Comparison of ENCODE assay signal across 12 cellular contexts in the genomic region with DNA sequence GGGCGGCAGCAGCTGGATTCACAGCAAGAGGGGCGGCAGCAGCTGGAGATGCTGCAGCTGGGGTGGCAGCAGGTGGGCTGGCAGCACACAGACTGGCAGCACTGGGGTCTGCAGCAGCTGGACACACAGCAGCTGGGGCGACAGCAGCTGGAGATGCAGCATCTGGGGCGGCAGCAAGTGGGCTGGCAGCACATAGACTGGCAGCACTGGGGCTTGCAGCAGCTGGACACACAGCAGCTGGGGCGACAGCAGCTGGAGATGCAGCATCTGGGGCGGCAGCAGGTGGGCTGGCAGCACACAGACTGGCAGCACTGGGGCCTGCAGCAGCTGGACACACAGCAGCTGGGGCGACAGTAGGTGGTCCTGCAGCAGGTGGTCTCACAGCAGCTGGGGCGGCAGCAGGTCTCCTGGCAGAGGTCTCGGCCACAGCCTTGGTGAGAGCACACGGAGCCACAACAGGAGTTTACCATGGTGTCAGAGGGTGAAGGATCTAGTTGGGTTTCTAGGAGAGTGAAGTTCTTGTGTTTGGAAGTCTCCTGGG. TPM values are rescaled to one million over a fixed set of nuclear protein-coding genes. Genes with fewer than 3 reads are reported as not detected.
DNase-seq lines count a peak whose midpoint lies in the region; ATAC-seq and TF ChIP-seq lines count a peak whose summit lies in the region.
"Not testable (repeated sequence)": the region's sequence is repeated elsewhere in the genome, so short reads cannot be mapped to it uniquely, and the experiment has no call there.
"Had no signal": no experiment of that assay in that cellular context is flagged by ENCODE, and none has a peak within 500 bp of the region (broad histone marks: within the 10 kb centered on the region; RNA-seq: fewer than 3 reads in every experiment).

A gene (minus strand): TSS at position 528 of the 541 bp plus-strand sequence. CDS start 58 bp downstream, at position 470.

- H3K27me3 Mint-ChIP-seq in CD4-positive, alpha-beta memory T cell; HFFc6 (ENCODE audit: insufficient read depth); glutamatergic neuron (ENCODE audit: unreplicated experiment); naive B cell: not testable (repeated sequence)

- 27% methylated on average over 7 of the region's 10 CpGs for WGBS in SK-N-SH (ENCODE audit: low lambda C conversion rate)

- TF ChIP-seq EP300 in SK-N-SH (IDR thresholded peaks at IDR 0.05; ENCODE audit: borderline replicate concordance in 1 of 2, low read depth in 1 of 2, low read length in 1 of 2) = not testable (repeated sequence)

- CTCF ChIA-PET in CD4-positive, alpha-beta memory T cell (lab: Charles Lee; ENCODE audit: partially characterized antibody) = interaction anchor here (2.6 kb wide), 1 partner anchor 205 kb away, joined by 8 read pairs; no protein-coding TSS in a partner anchor
- CTCF ChIA-PET in SK-N-SH (lab: Yijun Ruan, JAX) = not testable (repeated sequence)

- not testable (repeated sequence) for H3K36me3 Mint-ChIP-seq in CD4-positive, alpha-beta memory T cell
- H3K36me3 Mint-ChIP-seq in HFFc6 (ENCODE audit: low read depth) (peaks cover 22% of the 10 kb centered on the region), glutamatergic neuron (ENCODE audit: unreplicated experiment) (peaks cover 13% of the 10 kb centered on the region), naive B cell (peaks cover 10 to 27% of the 10 kb centered on the region in 2 donors)

- H3K27me3 ChIP-seq in CD4-positive, alpha-beta memory T cell (ENCODE audit: insufficient read depth, low read length); SK-N-SH (ENCODE audit: insufficient read depth); osteoblast (ENCODE audit: insufficient read depth, low read length): not testable (repeated sequence)

- not testable (repeated sequence) for TF ChIP-seq CTCF in HFFc6 (IDR thresholded peaks at IDR 0.05); SK-N-SH (IDR thresholded peaks at IDR 0.05); glutamatergic neuron (IDR thresholded peaks at IDR 0.05; ENCODE audit: partially characterized antibody, unreplicated experiment); osteoblast (IDR thresholded peaks at IDR 0.05; ENCODE audit: extremely low read depth, low read depth, low read length)

- peak within 1 kb of the TSS; percentile 59; the same call in 1 of the 2 replicates for H2AFZ ChIP-seq in SK-N-SH (ENCODE audit: low read depth)
- not testable (repeated sequence) for H2AFZ ChIP-seq in osteoblast (ENCODE audit: low read length)

- TF ChIP-seq RAD21 in SK-N-SH (IDR thresholded peaks at IDR 0.05; ENCODE audit: low read length) = not testable (repeated sequence)

- H3K9me3 Mint-ChIP-seq in CD4-positive, alpha-beta memory T cell; glutamatergic neuron (ENCODE audit: unreplicated experiment): not testable (repeated sequence)
- H3K9me3 Mint-ChIP-seq in HFFc6 (peaks cover 14% of the 10 kb centered on the region), naive B cell (peaks cover 0 to 22% (median 4%) of the 10 kb centered on the region in 7 donors)

- not testable (repeated sequence) for DNase-seq in CD4-positive, alpha-beta memory T cell; HFFc6; SK-N-SH; naive B cell; osteoblast (ENCODE audit: insufficient read length, low spot score, missing footprints)
- DNase-seq in LHCN-M2 (ENCODE audit: low read depth) = peak; percentile 6
- DNase-seq in glutamatergic neuron = peak; percentile 16

- H3F3A ChIP-seq in SK-N-SH (replicated peaks; ENCODE audit: insufficient read depth) = not testable (repeated sequence)

- intact Hi-C loops in CD4-positive, alpha-beta memory T cell (cut with micrococcal nuclease) = not testable (repeated sequence)

- not testable (repeated sequence) for H3K9me2 ChIP-seq in SK-N-SH

- H3K4me1 ChIP-seq in CD4-positive, alpha-beta memory T cell (ENCODE audit: insufficient read depth, low read length) = peaks cover 19% of the 10 kb centered on the region
- H3K4me1 ChIP-seq in SK-N-SH (ENCODE audit: control insufficient read depth in 1 of 2, insufficient read depth in 2 of 2, low read depth in 1 of 2, low read length in 1 of 2) = not testable (repeated sequence)
- H3K4me1 ChIP-seq in osteoblast (ENCODE audit: insufficient read depth, low read length) = peaks cover 13% of the 10 kb centered on the region

- POLR2A ChIA-PET in CD4-positive, alpha-beta memory T cell (lab: Charles Lee; ENCODE audit: partially characterized antibody); SK-N-SH (lab: Yijun Ruan, JAX): not testable (repeated sequence)

- not testable (repeated sequence) for H3K36me3 ChIP-seq in CD4-positive, alpha-beta memory T cell (ENCODE audit: insufficient read depth, low read length); SK-N-SH (replicated peaks in 1 of 2; ENCODE audit: control insufficient read depth in 1 of 2, insufficient read depth in 2 of 2, low read length in 1 of 2); osteoblast (ENCODE audit: insufficient read depth, low read length)

- peaks cover 2 to 41% (median 21%) of the 10 kb centered on the region in 4 donors for H3K4me1 Mint-ChIP-seq in CD4-positive, alpha-beta memory T cell
- H3K4me1 Mint-ChIP-seq in HFFc6 (ENCODE audit: low read depth) (peaks cover 75% of the 10 kb centered on the region), naive B cell (peaks cover 53 to 92% (median 65%) of the 10 kb centered on the region in 3 donors)
- not testable (repeated sequence) for H3K4me1 Mint-ChIP-seq in glutamatergic neuron (ENCODE audit: low read depth, unreplicated experiment)

- H3K4me2 ChIP-seq in SK-N-SH (peak within 1 kb of the TSS; percentile 27), osteoblast (ENCODE audit: insufficient read depth, low read length) (peak within 1 kb of the TSS; percentile 4)

- not testable (repeated sequence) for H3K9me3 ChIP-seq in CD4-positive, alpha-beta memory T cell (ENCODE audit: control insufficient read depth in 1 of 2, low read length in 2 of 2); SK-N-SH; osteoblast (ENCODE audit: low read depth, low read length)

- ATAC-seq in naive B cell (ENCODE audit: low read depth in 2 of 2) = not testable (repeated sequence)

- H3K79me2 ChIP-seq in SK-N-SH (ENCODE audit: insufficient read depth); osteoblast (ENCODE audit: insufficient read depth, low read length): not testable (repeated sequence)

- not testable (repeated sequence) for H3K27ac ChIP-seq in CD4-positive, alpha-beta memory T cell (ENCODE audit: low read depth, low read length); SK-N-SH (ENCODE audit: low read depth in 2 of 2, low read length in 1 of 2)
- peak within 1 kb of the TSS; percentile 24 for H3K27ac ChIP-seq in osteoblast (ENCODE audit: low read depth, low read length)

- not testable (repeated sequence) for H3K4me3 ChIP-seq in CD4-positive, alpha-beta memory T cell (ENCODE audit: low read length in 2 of 2); SK-N-SH (ENCODE audit: low read depth in 2 of 2, low read length in 1 of 2); osteoblast (ENCODE audit: insufficient read depth, low read length)

- not testable (repeated sequence) for H3K4me3 Mint-ChIP-seq in CD4-positive, alpha-beta memory T cell; glutamatergic neuron (ENCODE audit: unreplicated experiment)
- H3K4me3 Mint-ChIP-seq in HFFc6 = peak within 1 kb of the TSS; percentile 17
- peak within 1 kb of the TSS in 6 of 8 donors; percentile 36 to 87 (median 74) for H3K4me3 Mint-ChIP-seq in naive B cell

- not testable (repeated sequence) for H3K9ac ChIP-seq in SK-N-SH

- H4K20me1 ChIP-seq in SK-N-SH (ENCODE audit: insufficient read depth); osteoblast (ENCODE audit: insufficient read depth, low read length): not testable (repeated sequence)

- peak within 1 kb of the TSS in 4 of 7 donors; percentile 17 to 69 (median 40) for H3K27ac Mint-ChIP-seq in CD4-positive, alpha-beta memory T cell
- H3K27ac Mint-ChIP-seq in HFFc6 (peak within 1 kb of the TSS; percentile 77), naive B cell (peak within 1 kb of the TSS; percentile 91 to 100 (median 98))
- H3K27ac Mint-ChIP-seq in glutamatergic neuron (ENCODE audit: unreplicated experiment) = not testable (repeated sequence)

RNA-seq across cellular contexts. Expression of the gene that starts here (rescaled TPM):
- total RNA-seq in CD4-positive, alpha-beta memory T cell = not detected
- polyA plus RNA-seq in CD4-positive, alpha-beta memory T cell = not detected
- total RNA-seq in HFFc6 (2021; fragmentation: NEBNext Ultra II Directional; extraction: Animal tissue kit (Norgen Biotek cat#: 25700)) = not detected
- total RNA-seq in LHCN-M2 (2014; rRNA removed) = not detected in 2 replicates
- not detected for polyA plus RNA-seq in LHCN-M2 (2012)
- not detected in 2 replicates for polyA plus RNA-seq in SK-N-SH (2012; rRNA removed)
- polyA plus RNA-seq in SK-N-SH (2012; cell fraction: cytosol; rRNA removed) = not detected in 2 replicates
- not detected in 2 replicates for polyA plus RNA-seq in SK-N-SH (2012; cell fraction: nucleus; rRNA removed)
- not detected for total RNA-seq in glutamatergic neuron (ENCODE audit: unreplicated experiment)
- not detected for polyA plus RNA-seq in naive B cell (ENCODE audit: low read depth in 6 of 6)
- not detected in 2 replicates for total RNA-seq in osteoblast
- total RNA-seq: CD8-positive, alpha-beta memory T cell; GM23248; HT1080 had no signal
- polyA plus RNA-seq: BJ; CD14-positive monocyte; CD8-positive, alpha-beta memory T cell had no signal

Comparison
In these comparisons a context has a peak if more than half of its experiments do, and no peak if none do; other contexts are left out.
1. Peak in DNase-seq in LHCN-M2; RNA of the gene not detected or under 1 TPM.
2. Peak in DNase-seq in glutamatergic neuron; RNA of the gene not detected or under 1 TPM.